ENCODE assay signal across 7 cellular contexts in the genomic region with DNA sequence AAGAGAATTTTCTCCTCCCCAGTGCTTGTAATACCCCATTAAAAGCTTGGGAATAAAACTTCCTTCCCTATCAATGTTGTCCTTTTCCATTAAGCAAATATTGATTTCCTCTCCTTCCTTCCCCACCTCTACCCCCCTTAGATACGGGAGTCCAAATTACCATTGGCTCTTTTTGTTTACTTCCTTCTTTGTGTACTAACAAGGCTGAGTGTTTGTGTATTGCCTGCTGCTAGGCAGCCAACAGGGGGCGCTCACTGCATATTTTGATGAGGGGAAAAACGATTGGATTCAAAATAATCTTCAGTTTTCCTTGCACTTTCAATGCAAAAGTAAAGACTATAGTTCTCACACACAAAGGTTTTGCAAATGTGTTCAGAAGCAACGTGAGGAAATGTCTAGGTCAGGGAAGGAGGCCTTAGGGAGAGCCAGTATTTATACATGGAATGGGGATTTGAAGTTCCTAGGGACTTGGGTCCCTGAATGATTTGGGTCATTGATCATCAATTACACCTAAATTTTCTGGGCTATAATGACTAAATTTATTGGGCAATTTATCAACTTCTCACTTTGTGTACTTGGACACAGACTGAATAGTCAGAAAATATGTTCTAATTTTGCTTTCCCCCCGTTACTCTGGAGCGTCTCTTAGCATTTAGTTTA. TPM values are rescaled to one million over a fixed set of nuclear protein-coding genes. Genes with fewer than 3 reads are reported as not detected.
DNase-seq lines count a peak whose midpoint lies in the region; ATAC-seq and TF ChIP-seq lines count a peak whose summit lies in the region.

No MANE protein-coding gene starts in this region.

- intact Hi-C loops in left colon (cut with DNase I, micrococcal nuclease), result loop anchor here in 1 of 2 donors (10.0 kb wide), 1 partner anchor 522 kb away; no protein-coding TSS in a partner anchor

- peak; percentile 40 for ATAC-seq in left colon

- peak; percentile 90 for TF ChIP-seq CTCF in GM12865 (IDR thresholded peaks at IDR 0.05; ENCODE audit: insufficient read depth, low read depth, low read length, missing control alignments)

- in situ Hi-C loops in T47D (cut with HindIII; ENCODE audit: low pct_unique_long_range_greater_than_20kb, low sequenced_read_pairs), result no loop called here

- 0 out of 2 replicates have a peak overlapping the region, but pooled peaks have one; percentile 10 for H3K4me3 ChIP-seq in GM12865 (ENCODE audit: low read depth, low read length)

- peak; percentile 74 for DNase-seq in GM12865 (ENCODE audit: low read depth)
- DNase-seq in HCEC 1CT, result peak; percentile 45
- peak; percentile 43 for DNase-seq in NCI-H1092 (lab: John Stamatoyannopoulos, UW)
- peak; percentile 7 for DNase-seq in T follicular helper cell (ENCODE audit: low read depth)
- peak; percentile 30 to 84 for DNase-seq in T47D (ENCODE audit: low read depth in 1 of 2, low spot score in 1 of 2)
- peak in 1 of 2 donors; percentile 78 for DNase-seq in left colon
- peak; percentile 17 for DNase-seq in stimulated activated CD8-positive, alpha-beta memory T cell treated with anti-CD3 and anti-CD28 coated beads, Interleukin-12 subunit alpha, Interleukin-12 subunit beta, amount 100 ng/mL, for 1 hour (ENCODE audit: low read depth)

RNA-seq across cellular contexts. Expression of gene VPS41, which starts 23.6 kb away (rescaled TPM):
- 10 to 100 TPM; 49.9 to 65.3 TPM for total RNA-seq in left colon

RNA-seq across cellular contexts. Expression of gene POU6F2, which starts 45.1 kb away (rescaled TPM):
- total RNA-seq in left colon, result not detected
